12 cellular contexts compared by ENCODE assay signal in the genomic region with DNA sequence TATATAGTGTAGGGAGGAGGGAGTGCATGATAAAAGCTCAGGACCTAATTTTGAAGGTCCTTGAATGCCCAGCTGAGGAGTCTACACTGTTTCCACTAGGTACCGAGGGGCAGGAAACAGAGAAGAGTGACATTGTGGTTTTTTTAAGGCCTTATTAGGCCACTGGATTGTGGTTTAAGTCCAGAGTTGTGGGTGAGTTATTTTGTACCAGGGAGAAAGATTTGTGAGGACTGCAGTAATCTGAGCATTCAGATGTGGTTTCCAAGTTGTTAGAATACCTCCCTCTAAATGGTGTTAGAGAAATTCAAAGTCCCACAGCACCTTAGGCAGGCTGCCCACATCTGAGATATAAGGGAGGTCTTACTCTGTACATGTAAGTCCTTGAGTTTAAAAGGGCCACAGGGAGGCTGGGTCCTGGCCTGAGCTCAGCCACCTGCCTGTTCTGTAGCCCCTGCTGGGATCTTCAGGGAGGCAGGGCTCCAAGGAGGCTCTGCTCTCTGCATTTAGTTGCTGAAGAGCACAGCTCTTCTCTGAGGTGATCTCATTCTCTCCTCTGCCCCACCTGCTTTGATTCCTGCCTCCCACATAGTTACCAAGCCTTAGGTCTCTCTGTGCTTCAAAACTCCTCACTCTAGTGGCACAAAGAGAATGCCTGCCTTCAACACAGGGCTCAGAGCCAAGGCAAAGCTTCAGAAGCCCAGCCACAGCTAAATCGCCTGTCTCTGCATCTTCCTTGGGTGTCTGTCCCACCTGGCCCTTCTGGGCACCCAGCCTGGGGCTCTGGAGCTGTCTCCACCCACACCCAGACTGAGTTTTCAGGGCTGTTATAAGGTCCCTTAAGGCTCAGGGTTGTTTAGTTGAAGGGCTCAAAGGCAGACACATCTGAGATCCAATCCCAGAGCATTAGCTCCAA.
DNase-seq lines count a peak whose midpoint lies in the region; ATAC-seq and TF ChIP-seq lines count a peak whose summit lies in the region.
"Had no signal": no experiment of that assay in that cellular context is flagged by ENCODE, and none has a peak within 500 bp of the region (broad histone marks: within the 10 kb centered on the region; RNA-seq: fewer than 3 reads in every experiment).

No MANE protein-coding gene starts in this region.

- H3K9me3 ChIP-seq in BLaER1, result peaks cover 16% of the 10 kb centered on the region
- H3K9me3 ChIP-seq: adrenal gland had no signal

- no peaks in the 10 kb centered on the region for H3K36me3 ChIP-seq in BLaER1
- H3K36me3 ChIP-seq: adrenal gland had no signal

- DNase-seq in choroid plexus epithelial cell (ENCODE audit: low read depth) (peak; percentile 42), NCI-H82 treated with DMSO at 0.1 percent for 48 hours (lab: John Stamatoyannopoulos, UW; ENCODE audit: unreplicated experiment) (no peak)
- DNase-seq in stimulated activated CD4-positive, alpha-beta T cell treated with anti-CD3 and anti-CD28 coated beads, Interleukin-4, amount 100 ng/mL, for 4 hours, result no peak
- DNase-seq in stimulated activated CD4-positive, alpha-beta T cell treated with anti-CD3 and anti-CD28 coated beads, Interleukin-2, amount 100 ng/mL, for 24 hours, result no peak
- DNase-seq: foreskin keratinocyte, kidney had no signal

- H4K20me1 ChIP-seq in BLaER1, result no peaks in the 10 kb centered on the region

- no peak for TF ChIP-seq CTCF in choroid plexus epithelial cell (conservative IDR thresholded peaks at IDR 0.05; ENCODE audit: low read depth, low read length)

- no peak overlapping the region for H3K9ac ChIP-seq in BLaER1

- ATAC-seq in GM19467 (IDR thresholded peaks at IDR 0.05; ENCODE audit: unreplicated experiment) (peak; percentile 65), HG03378 (IDR thresholded peaks at IDR 0.05; ENCODE audit: unreplicated experiment) (peak; percentile 42), HG02588 (IDR thresholded peaks at IDR 0.05; ENCODE audit: unreplicated experiment) (no peak)
- ATAC-seq: foreskin keratinocyte had no signal

- H3K4me2 ChIP-seq in BLaER1, result peak overlapping the region; percentile 1; the same call in 1 of the 2 replicates

- H3K4me1 ChIP-seq in BLaER1, result peaks cover 11% of the 10 kb centered on the region
- H3K4me1 ChIP-seq: adrenal gland, foreskin keratinocyte had no signal

- no peak overlapping the region for H3K4me3 ChIP-seq in BLaER1
- no peak overlapping the region for H3K4me3 ChIP-seq in choroid plexus epithelial cell (ENCODE audit: low read depth, low read length)
- H3K4me3 ChIP-seq: adrenal gland had no signal

- H3K27ac ChIP-seq in BLaER1, result no peak overlapping the region
- H3K27ac ChIP-seq: adrenal gland, foreskin keratinocyte, HL-60 had no signal

- H3K27me3 ChIP-seq in BLaER1, result no peaks in the 10 kb centered on the region
- H3K27me3 ChIP-seq: adrenal gland, foreskin keratinocyte had no signal
